13 cellular contexts compared by ENCODE assay signal in genomic region chr6:158767714-158768113, GRCh38. TPM values are rescaled to one million over a fixed set of nuclear protein-coding genes. Genes with fewer than 3 reads are reported as not detected.
DNase-seq lines count a peak whose midpoint lies in the region; ATAC-seq and TF ChIP-seq lines count a peak whose summit lies in the region.
"Had no signal": no experiment of that assay in that cellular context is flagged by ENCODE, and none has a peak within 500 bp of the region (broad histone marks: within the 10 kb centered on the region; RNA-seq: fewer than 3 reads in every experiment).

No MANE protein-coding gene starts in this region.

- ATAC-seq in effector memory CD8-positive, alpha-beta T cell (replicated peaks), result no peak
- no peak for ATAC-seq in sciatic nerve

- TF ChIP-seq CTCF in PC-9 (conservative IDR thresholded peaks at IDR 0.05) (no peak), parathyroid adenoma (IDR thresholded peaks at IDR 0.05) (no peak)

- no peaks in the 10 kb centered on the region for H3K27me3 Mint-ChIP-seq in activated CD4-positive, alpha-beta T cell treated with anti-CD3 and anti-CD28 coated beads, Interleukin-2, amount 10 ng/mL, durations not matched to agents 24 days and 14 days
- no peaks in the 10 kb centered on the region for H3K27me3 Mint-ChIP-seq in effector memory CD8-positive, alpha-beta T cell
- H3K27me3 Mint-ChIP-seq: activated naive CD8-positive, alpha-beta T cell treated with anti-CD3 and anti-CD28 coated beads, Interleukin-2, amount 10 ng/mL, durations not matched to agents 7 days and 5 days had no signal

- H3F3A ChIP-seq in PC-9 (ENCODE audit: insufficient read depth, low read depth), result peaks cover 100% of the 10 kb centered on the region

- no peak for DNase-seq in activated CD4-positive, alpha-beta T cell treated with anti-CD3 and anti-CD28 coated beads, Interleukin-2, amount 10 ng/mL, durations not matched to agents 24 days and 14 days
- DNase-seq in activated CD4-positive, alpha-beta T cell treated with anti-CD3 and anti-CD28 coated beads, Interleukin-2, amount 50 U/mL, for 48 hours, result no peak
- DNase-seq in PC-9 (no peak), amygdala (lab: John Stamatoyannopoulos, UW) (no peak), T-helper 2 cell (no peak), sciatic nerve (ENCODE audit: low spot score) (no peak)
- DNase-seq in effector memory CD8-positive, alpha-beta T cell, result no peak
- DNase-seq: activated naive CD8-positive, alpha-beta T cell treated with anti-CD3 and anti-CD28 coated beads, Interleukin-2, amount 10 ng/mL, durations not matched to agents 7 days and 5 days; GF-D8; islet precursor cell; NCI-H82; trophoblast cell had no signal

- H3K27ac ChIP-seq in PC-9, result peak overlapping the region; percentile 86
- peak overlapping the region; percentile 4 for H3K27ac ChIP-seq in parathyroid adenoma

- peaks cover 22% of the 10 kb centered on the region for H3K4me1 Mint-ChIP-seq in activated CD4-positive, alpha-beta T cell treated with anti-CD3 and anti-CD28 coated beads, Interleukin-2, amount 10 ng/mL, durations not matched to agents 24 days and 14 days
- H3K4me1 Mint-ChIP-seq in effector memory CD8-positive, alpha-beta T cell (ENCODE audit: low read depth in 2 of 2), result peaks cover 26% of the 10 kb centered on the region in 2 donors

- H4K20me1 ChIP-seq in PC-9 (ENCODE audit: insufficient read depth), result peaks cover 35% of the 10 kb centered on the region

- peaks cover 78% of the 10 kb centered on the region for H3K36me3 ChIP-seq in PC-9 (ENCODE audit: low read depth)
- no peaks in the 10 kb centered on the region for H3K36me3 ChIP-seq in parathyroid adenoma (ENCODE audit: control insufficient read depth, insufficient read depth, low read length)

- no peaks in the 10 kb centered on the region for H3K9me3 ChIP-seq in PC-9 (ENCODE audit: insufficient read depth, low read depth)
- H3K9me3 ChIP-seq in parathyroid adenoma (ENCODE audit: control insufficient read depth, low read length), result no peaks in the 10 kb centered on the region

- H3K27ac Mint-ChIP-seq in activated CD4-positive, alpha-beta T cell treated with anti-CD3 and anti-CD28 coated beads, Interleukin-2, amount 10 ng/mL, durations not matched to agents 24 days and 14 days, result peak overlapping the region; percentile 55
- H3K27ac Mint-ChIP-seq in effector memory CD8-positive, alpha-beta T cell, result peak overlapping the region; percentile 17 to 87
- H3K27ac Mint-ChIP-seq: activated naive CD8-positive, alpha-beta T cell treated with anti-CD3 and anti-CD28 coated beads, Interleukin-2, amount 10 ng/mL, durations not matched to agents 7 days and 5 days had no signal

- H3K27me3 ChIP-seq in PC-9 (ENCODE audit: insufficient read depth, low read depth) (no peaks in the 10 kb centered on the region), parathyroid adenoma (ENCODE audit: control insufficient read depth, insufficient read depth, low read length) (no peaks in the 10 kb centered on the region)

- H3K36me3 Mint-ChIP-seq in activated CD4-positive, alpha-beta T cell treated with anti-CD3 and anti-CD28 coated beads, Interleukin-2, amount 10 ng/mL, durations not matched to agents 24 days and 14 days (ENCODE audit: low read depth), result peaks cover 85% of the 10 kb centered on the region
- peaks cover 100% of the 10 kb centered on the region for H3K36me3 Mint-ChIP-seq in effector memory CD8-positive, alpha-beta T cell (ENCODE audit: insufficient read depth)

- H2AFZ ChIP-seq in PC-9, result no peak overlapping the region
- no peak overlapping the region for H2AFZ ChIP-seq in parathyroid adenoma

- no peak overlapping the region for H3K4me3 Mint-ChIP-seq in activated CD4-positive, alpha-beta T cell treated with anti-CD3 and anti-CD28 coated beads, Interleukin-2, amount 10 ng/mL, durations not matched to agents 24 days and 14 days
- no peak overlapping the region for H3K4me3 Mint-ChIP-seq in effector memory CD8-positive, alpha-beta T cell
- H3K4me3 Mint-ChIP-seq: activated naive CD8-positive, alpha-beta T cell treated with anti-CD3 and anti-CD28 coated beads, Interleukin-2, amount 10 ng/mL, durations not matched to agents 7 days and 5 days had no signal

- intact Hi-C loops in activated CD4-positive, alpha-beta T cell treated with anti-CD3 and anti-CD28 coated beads, Interleukin-2, amount 10 ng/mL, durations not matched to agents 24 days and 14 days (cut with micrococcal nuclease), result loop anchor here (5.0 kb wide), 1 partner anchor 65 kb away; no protein-coding TSS in a partner anchor
- intact Hi-C loops in PC-9 (cut with micrococcal nuclease; ENCODE audit: unreplicated experiment) (loop anchor here (10.0 kb wide), 1 partner anchor 63 kb away; no protein-coding TSS in a partner anchor), sciatic nerve (cut with DNase I) (no loop called here)

- no peaks in the 10 kb centered on the region for H3K9me3 Mint-ChIP-seq in activated CD4-positive, alpha-beta T cell treated with anti-CD3 and anti-CD28 coated beads, Interleukin-2, amount 10 ng/mL, durations not matched to agents 24 days and 14 days
- no peaks in the 10 kb centered on the region for H3K9me3 Mint-ChIP-seq in effector memory CD8-positive, alpha-beta T cell
- H3K9me3 Mint-ChIP-seq: activated naive CD8-positive, alpha-beta T cell treated with anti-CD3 and anti-CD28 coated beads, Interleukin-2, amount 10 ng/mL, durations not matched to agents 7 days and 5 days had no signal

- H3K79me2 ChIP-seq in PC-9 (ENCODE audit: low read depth) (peaks cover 68% of the 10 kb centered on the region), parathyroid adenoma (peaks cover 2% of the 10 kb centered on the region)

- CTCF ChIA-PET in PC-9 (lab: Charles Lee), result no interaction called here

- no peaks in the 10 kb centered on the region for H3K9me2 ChIP-seq in PC-9 (ENCODE audit: insufficient read depth)

- BruUV-seq in PC-9 (replicated peaks; lab: Mats Ljungman, UMichigan), result no TSS peak

- no peak overlapping the region for H3K4me2 ChIP-seq in PC-9
- no peak overlapping the region for H3K4me2 ChIP-seq in parathyroid adenoma (ENCODE audit: low read length)

- POLR2A ChIA-PET in PC-9 (lab: Charles Lee; ENCODE audit: unreplicated experiment), result no interaction called here

- H3K4me1 ChIP-seq in PC-9 (replicated peaks; ENCODE audit: insufficient read depth) (peaks cover 20% of the 10 kb centered on the region), parathyroid adenoma (peaks cover 48% of the 10 kb centered on the region)

- no peak overlapping the region for H3K4me3 ChIP-seq in PC-9
- H3K4me3 ChIP-seq in parathyroid adenoma (ENCODE audit: low read depth, low read length), result no peak overlapping the region

- no peak overlapping the region for H3K9ac ChIP-seq in parathyroid adenoma

RNA-seq across cellular contexts. Expression of gene EZR, which starts 51.5 kb away (rescaled TPM):
- total RNA-seq in activated CD4-positive, alpha-beta T cell treated with anti-CD3 and anti-CD28 coated beads, Interleukin-2, amount 10 ng/mL, durations not matched to agents 24 days and 14 days, result 204 and 215 TPM in 2 replicates
- total RNA-seq in PC-9 (2021) (231 and 240 TPM in 2 replicates), sciatic nerve (113 TPM)
